ENCODE assay signal across 22 cellular contexts in genomic region chr11:67024966-67025365, GRCh38. TPM values are rescaled to one million over a fixed set of nuclear protein-coding genes. Genes with fewer than 3 reads are reported as not detected.
DNase-seq lines count a peak whose midpoint lies in the region; ATAC-seq and TF ChIP-seq lines count a peak whose summit lies in the region.
"Had no signal": no experiment of that assay in that cellular context is flagged by ENCODE, and none has a peak within 500 bp of the region (broad histone marks: within the 10 kb centered on the region; RNA-seq: fewer than 3 reads in every experiment).

No MANE protein-coding gene starts in this region.

- BruUV-seq in PC-9 (replicated peaks; lab: Mats Ljungman, UMichigan): no TSS peak

- peaks cover 0 to 40% (median 8%) of the 10 kb centered on the region in 4 donors for H3K4me1 Mint-ChIP-seq in CD4-positive, CD25-positive, alpha-beta regulatory T cell
- peaks cover 26 to 31% of the 10 kb centered on the region in 2 donors for H3K4me1 Mint-ChIP-seq in immature natural killer cell

- DNase-seq in CD4-positive, CD25-positive, alpha-beta regulatory T cell: no peak
- DNase-seq in GM23248 (peak; percentile 25), PC-9 (peak in 1 of 2 experiments; percentile 50), glomerular visceral epithelial cell (ENCODE audit: extremely low spot score) (peak; percentile 16), mesendoderm (no peak), body of pancreas (no peak), omental fat pad (ENCODE audit: low spot score) (no peak), immature natural killer cell (no peak)
- DNase-seq: Caco-2, colonic mucosa, GOT3, heart right ventricle, left ventricle myocardium superior, NCI-H146, NCI-H2227 treated with DMSO at 0.1 percent for 48 hours, right lobe of liver, SHP77 treated with DMSO at 0.1 percent for 48 hours, tibial artery had no signal

- no peaks in the 10 kb centered on the region for H4K20me1 ChIP-seq in GM23248 (ENCODE audit: insufficient read depth)
- no peaks in the 10 kb centered on the region for H4K20me1 ChIP-seq in PC-9 (ENCODE audit: insufficient read depth)

- no peak overlapping the region for H2BK5ac ChIP-seq in mesendoderm (ENCODE audit: low read length)

- H3K9me3 ChIP-seq in CD4-positive, CD25-positive, alpha-beta regulatory T cell (ENCODE audit: control insufficient read depth in 2 of 2, low read length in 2 of 2): no peaks in the 10 kb centered on the region
- H3K9me3 ChIP-seq in GM23248 (ENCODE audit: low read depth) (no peaks in the 10 kb centered on the region), PC-9 (ENCODE audit: insufficient read depth, low read depth) (no peaks in the 10 kb centered on the region), body of pancreas (no peaks in the 10 kb centered on the region)
- H3K9me3 ChIP-seq: Caco-2, colonic mucosa, heart right ventricle, right lobe of liver, tibial artery had no signal

- H3K9ac ChIP-seq in GM23248 (no peak overlapping the region), mesendoderm (ENCODE audit: low read length) (no peak overlapping the region)

- WGBS in GM23248 (ENCODE audit: low coverage in 1 of 2, low lambda C conversion rate in 2 of 2, missing lambda C conversion rate in 2 of 2), 2 experiments: 69 to 73% methylated on average over 1 of the region's 1 CpG
- no CpG with 5 or more reads among the region's 1 CpG for WGBS in mesendoderm (ENCODE audit: extremely low coverage, insufficient coverage, low lambda C conversion rate)
- 75 to 88% methylated on average over 1 of the region's 1 CpG for WGBS in body of pancreas, 2 donors

- CTCF ChIA-PET in PC-9 (lab: Charles Lee): no interaction called here

- POLR2A ChIA-PET in PC-9 (lab: Charles Lee; ENCODE audit: unreplicated experiment): interaction anchor here (0.6 kb wide), 1 partner anchor 159 kb away, joined by 4 read pairs; no protein-coding TSS in a partner anchor

- H2AFZ ChIP-seq in GM23248 (no peak overlapping the region), PC-9 (no peak overlapping the region)

- H3K79me1 ChIP-seq in mesendoderm (ENCODE audit: low read length): no peaks in the 10 kb centered on the region

- H3K79me2 ChIP-seq in GM23248 (ENCODE audit: insufficient read depth): no peaks in the 10 kb centered on the region
- peaks cover 5% of the 10 kb centered on the region; the same call in 1 of the 2 replicates for H3K79me2 ChIP-seq in PC-9 (ENCODE audit: low read depth)
- H3K79me2 ChIP-seq in mesendoderm (ENCODE audit: control insufficient read depth, insufficient read depth, low read length): no peaks in the 10 kb centered on the region

- H3K36me3 ChIP-seq in CD4-positive, CD25-positive, alpha-beta regulatory T cell (ENCODE audit: control insufficient read depth, insufficient read depth, low read length): no peaks in the 10 kb centered on the region
- H3K36me3 ChIP-seq in GM23248 (ENCODE audit: low read depth): no peaks in the 10 kb centered on the region
- no peaks in the 10 kb centered on the region for H3K36me3 ChIP-seq in PC-9 (ENCODE audit: low read depth)
- H3K36me3 ChIP-seq in mesendoderm (ENCODE audit: control insufficient read depth, insufficient read depth, low read length): no peaks in the 10 kb centered on the region
- H3K36me3 ChIP-seq in body of pancreas (replicated peaks in 1 of 2; ENCODE audit: insufficient read depth in 1 of 2, low read depth in 2 of 2): no peaks in the 10 kb centered on the region
- H3K36me3 ChIP-seq: colonic mucosa, heart right ventricle, right lobe of liver, tibial artery had no signal

- peaks cover 61% of the 10 kb centered on the region for H3K27me3 Mint-ChIP-seq in CD4-positive, CD25-positive, alpha-beta regulatory T cell
- peaks cover 8 to 28% (median 24%) of the 10 kb centered on the region in 3 donors for H3K27me3 Mint-ChIP-seq in immature natural killer cell (ENCODE audit: low read depth in 3 of 3)

- H3K27ac Mint-ChIP-seq in CD4-positive, CD25-positive, alpha-beta regulatory T cell: no peak overlapping the region
- peak overlapping the region in 1 of 6 donors; percentile 53 for H3K27ac Mint-ChIP-seq in immature natural killer cell
- H3K27ac Mint-ChIP-seq: activated naive CD4-positive, alpha-beta T cell treated with anti-CD3 and anti-CD28 coated beads for 36 hours had no signal

- peaks cover 27% of the 10 kb centered on the region for H3K4me1 ChIP-seq in CD4-positive, CD25-positive, alpha-beta regulatory T cell (ENCODE audit: control insufficient read depth, insufficient read depth, low read length, poor library complexity, severe bottlenecking)
- peaks cover 9% of the 10 kb centered on the region for H3K4me1 ChIP-seq in GM23248 (ENCODE audit: insufficient read depth)
- peaks cover 51% of the 10 kb centered on the region for H3K4me1 ChIP-seq in PC-9 (replicated peaks; ENCODE audit: insufficient read depth)
- H3K4me1 ChIP-seq in mesendoderm (ENCODE audit: control insufficient read depth, low read depth, low read length): no peaks in the 10 kb centered on the region
- peaks cover 18% of the 10 kb centered on the region for H3K4me1 ChIP-seq in body of pancreas

- H4K5ac ChIP-seq in mesendoderm (ENCODE audit: low read length): no peak overlapping the region

- H3F3A ChIP-seq in GM23248 (ENCODE audit: insufficient read depth) (peaks cover 7% of the 10 kb centered on the region; the same call in 1 of the 2 replicates), PC-9 (ENCODE audit: insufficient read depth, low read depth) (peaks cover 40% of the 10 kb centered on the region)

- H3K56ac ChIP-seq in mesendoderm (ENCODE audit: low read length): no peak overlapping the region

- peak overlapping the region in 3 of 4 donors; percentile 50 to 65 (median 54) for H3K4me3 Mint-ChIP-seq in CD4-positive, CD25-positive, alpha-beta regulatory T cell
- peak overlapping the region in 2 of 5 donors; percentile 29 to 60 for H3K4me3 Mint-ChIP-seq in immature natural killer cell
- H3K4me3 Mint-ChIP-seq: activated naive CD4-positive, alpha-beta T cell treated with anti-CD3 and anti-CD28 coated beads for 36 hours had no signal

- H3K18ac ChIP-seq in mesendoderm (ENCODE audit: low read length): no peak overlapping the region

- no peak overlapping the region for H3K4ac ChIP-seq in mesendoderm (ENCODE audit: low read depth, low read length)

- in situ Hi-C loops in GM23248 (cut with MboI): no loop called here

- H2BK15ac ChIP-seq in mesendoderm (replicated peaks; ENCODE audit: low read depth): no peak overlapping the region

- H3K36me3 Mint-ChIP-seq in CD4-positive, CD25-positive, alpha-beta regulatory T cell: no peaks in the 10 kb centered on the region
- no peaks in the 10 kb centered on the region for H3K36me3 Mint-ChIP-seq in immature natural killer cell

- intact Hi-C loops in PC-9 (cut with micrococcal nuclease; ENCODE audit: unreplicated experiment) (no loop called here), body of pancreas (cut with DNase I) (no loop called here)

- no peak for TF ChIP-seq POLR2A in body of pancreas (IDR thresholded peaks at IDR 0.05)

- no peak overlapping the region for H3K27ac ChIP-seq in CD4-positive, CD25-positive, alpha-beta regulatory T cell (ENCODE audit: insufficient read depth, low read length, poor library complexity, severe bottlenecking)
- no peak overlapping the region for H3K27ac ChIP-seq in GM23248
- no peak overlapping the region for H3K27ac ChIP-seq in PC-9
- H3K27ac ChIP-seq in mesendoderm (ENCODE audit: low read depth, low read length): no peak overlapping the region
- no peak overlapping the region for H3K27ac ChIP-seq in body of pancreas
- H3K27ac ChIP-seq: colonic mucosa, heart right ventricle, right lobe of liver, tibial artery had no signal

- H3K23ac ChIP-seq in mesendoderm (ENCODE audit: low read length): no peak overlapping the region

- no peak for TF ChIP-seq CTCF in PC-9 (conservative IDR thresholded peaks at IDR 0.05)
- TF ChIP-seq CTCF in body of pancreas (IDR thresholded peaks at IDR 0.05): no peak
- TF ChIP-seq CTCF in omental fat pad (IDR thresholded peaks at IDR 0.05): no peak

- H3K9me2 ChIP-seq in GM23248 (ENCODE audit: insufficient read depth) (no peaks in the 10 kb centered on the region), PC-9 (ENCODE audit: insufficient read depth) (no peaks in the 10 kb centered on the region)

- no peak overlapping the region for H2AK5ac ChIP-seq in mesendoderm (ENCODE audit: low read length)

- no peak for ATAC-seq in CD4-positive, CD25-positive, alpha-beta regulatory T cell (ENCODE audit: low read depth in 2 of 2)
- ATAC-seq in body of pancreas: no peak
- no peak for ATAC-seq in omental fat pad (ENCODE audit: low FRiP score)
- ATAC-seq: heart right ventricle, left ventricle myocardium superior, right lobe of liver had no signal

- no peak overlapping the region for H3K4me3 ChIP-seq in CD4-positive, CD25-positive, alpha-beta regulatory T cell (ENCODE audit: low read depth, low read length)
- H3K4me3 ChIP-seq in GM23248 (no peak overlapping the region), PC-9 (peak overlapping the region; percentile 80; the same call in 1 of the 2 replicates), mesendoderm (ENCODE audit: low read length) (no peak overlapping the region), body of pancreas (no peak overlapping the region)
- H3K4me3 ChIP-seq: colonic mucosa, heart right ventricle, right lobe of liver, tibial artery had no signal

- H4K8ac ChIP-seq in mesendoderm (ENCODE audit: low read depth, low read length): no peak overlapping the region

- H3K4me2 ChIP-seq in GM23248 (ENCODE audit: unreplicated experiment) (no peak overlapping the region), PC-9 (peak overlapping the region; percentile 83), mesendoderm (ENCODE audit: low read length) (no peak overlapping the region)

- H2BK120ac ChIP-seq in mesendoderm (ENCODE audit: low read depth, low read length): no peak overlapping the region

- H3K27me3 ChIP-seq in CD4-positive, CD25-positive, alpha-beta regulatory T cell (ENCODE audit: control insufficient read depth, insufficient read depth, low read length): peaks cover 8% of the 10 kb centered on the region
- H3K27me3 ChIP-seq in GM23248 (replicated peaks; ENCODE audit: insufficient read depth) (no peaks in the 10 kb centered on the region), PC-9 (ENCODE audit: insufficient read depth, low read depth) (no peaks in the 10 kb centered on the region), mesendoderm (ENCODE audit: insufficient read depth, low read length, poor library complexity) (peaks cover 19% of the 10 kb centered on the region), body of pancreas (no peaks in the 10 kb centered on the region)
- H3K27me3 ChIP-seq: right lobe of liver had no signal

- H3K9me3 Mint-ChIP-seq in CD4-positive, CD25-positive, alpha-beta regulatory T cell: peaks cover 0 to 2% (median 0%) of the 10 kb centered on the region in 7 donors
- no peaks in the 10 kb centered on the region for H3K9me3 Mint-ChIP-seq in immature natural killer cell
- H3K9me3 Mint-ChIP-seq: activated naive CD4-positive, alpha-beta T cell treated with anti-CD3 and anti-CD28 coated beads for 36 hours had no signal

RNA-seq across cellular contexts. Expression of gene SYT12, which starts 2.0 kb away (rescaled TPM):
- total RNA-seq in CD4-positive, CD25-positive, alpha-beta regulatory T cell: not detected
- not detected for polyA plus RNA-seq in CD4-positive, CD25-positive, alpha-beta regulatory T cell
- total RNA-seq in GM23248 (2014; rRNA removed; shearing (Covaris generic)): 2.8 and 3.3 TPM in 2 replicates
- polyA plus RNA-seq in GM23248 (2016; fragmentation: Nextera tagmentation; extraction: Ambion mirVana) (0.75 and 1.9 TPM in 2 replicates), immature natural killer cell (not detected)
- total RNA-seq in PC-9 (2021) (11.1 and 12.3 TPM in 2 replicates), body of pancreas (under 1 TPM in 1 of 2 donors, not detected in 1; 0.78 TPM), omental fat pad (1 to 10 TPM in 1 of 4 donors, under 1 TPM in 2, not detected in 1; 0.36 to 1.8 (median 0.37) TPM)
- polyA plus RNA-seq in mesendoderm (2013, experiment 1 of 2): 0.37 TPM
- polyA plus RNA-seq in mesendoderm (2013, experiment 2 of 2): 0.34 TPM
- total RNA-seq: activated naive CD4-positive, alpha-beta T cell treated with anti-CD3 and anti-CD28 coated beads for 36 hours had no signal

RNA-seq across cellular contexts. Expression of gene RHOD, which starts 31.7 kb away (rescaled TPM):
- not detected for total RNA-seq in CD4-positive, CD25-positive, alpha-beta regulatory T cell
- polyA plus RNA-seq in CD4-positive, CD25-positive, alpha-beta regulatory T cell: under 1 TPM in 3 of 4 donors, not detected in 1; 0.63 to 0.78 (median 0.72) TPM
- total RNA-seq in GM23248 (2014; rRNA removed; shearing (Covaris generic)): 14.2 and 28.7 TPM in 2 replicates
- polyA plus RNA-seq in GM23248 (2016; fragmentation: Nextera tagmentation; extraction: Ambion mirVana): 32.3 and 33.2 TPM in 2 replicates
- total RNA-seq in PC-9 (2021): 127 and 156 TPM in 2 replicates
- 7.9 TPM for polyA plus RNA-seq in mesendoderm (2013, experiment 1 of 2)
- polyA plus RNA-seq in mesendoderm (2013, experiment 2 of 2): 8.5 TPM
- 10 to 100 TPM; 19.1 to 33.5 TPM for total RNA-seq in body of pancreas
- 10 to 100 TPM in 3 of 4 donors, 1 to 10 TPM in 1; 6.9 to 29.9 (median 22.6) TPM for total RNA-seq in omental fat pad
- not detected for polyA plus RNA-seq in immature natural killer cell
- total RNA-seq: HT1080 had no signal

RNA-seq across cellular contexts. Expression of gene C11orf86, which starts 49.9 kb away (rescaled TPM):
- total RNA-seq in CD4-positive, CD25-positive, alpha-beta regulatory T cell: not detected
- not detected for polyA plus RNA-seq in CD4-positive, CD25-positive, alpha-beta regulatory T cell
- not detected in 2 replicates for total RNA-seq in GM23248 (2014; rRNA removed; shearing (Covaris generic))
- polyA plus RNA-seq in GM23248 (2016; fragmentation: Nextera tagmentation; extraction: Ambion mirVana) (not detected in 2 replicates), immature natural killer cell (not detected)
- total RNA-seq in PC-9 (2021) (not detected in 2 replicates), body of pancreas (not detected), omental fat pad (not detected)
- polyA plus RNA-seq in mesendoderm (2013, experiment 1 of 2): 0.10 TPM
- polyA plus RNA-seq in mesendoderm (2013, experiment 2 of 2): 0.10 TPM
- total RNA-seq: activated naive CD4-positive, alpha-beta T cell treated with anti-CD3 and anti-CD28 coated beads for 36 hours; Caco-2; heart right ventricle; HT1080; left ventricle myocardium superior; mucosa of gallbladder; osteocyte; right lobe of liver had no signal
- polyA plus RNA-seq: heart right ventricle had no signal

Comparison
In these comparisons a context has a peak if more than half of its experiments do, and no peak if none do; other contexts are left out.
1. DNase-seq: peak in GM23248 (single experiment) and glomerular visceral epithelial cell (single experiment); none in CD4-positive, CD25-positive, alpha-beta regulatory T cell (0 of 3), mesendoderm (single experiment), body of pancreas (0 of 4), omental fat pad (single experiment) and immature natural killer cell (0 of 3).